In the genomic region with DNA sequence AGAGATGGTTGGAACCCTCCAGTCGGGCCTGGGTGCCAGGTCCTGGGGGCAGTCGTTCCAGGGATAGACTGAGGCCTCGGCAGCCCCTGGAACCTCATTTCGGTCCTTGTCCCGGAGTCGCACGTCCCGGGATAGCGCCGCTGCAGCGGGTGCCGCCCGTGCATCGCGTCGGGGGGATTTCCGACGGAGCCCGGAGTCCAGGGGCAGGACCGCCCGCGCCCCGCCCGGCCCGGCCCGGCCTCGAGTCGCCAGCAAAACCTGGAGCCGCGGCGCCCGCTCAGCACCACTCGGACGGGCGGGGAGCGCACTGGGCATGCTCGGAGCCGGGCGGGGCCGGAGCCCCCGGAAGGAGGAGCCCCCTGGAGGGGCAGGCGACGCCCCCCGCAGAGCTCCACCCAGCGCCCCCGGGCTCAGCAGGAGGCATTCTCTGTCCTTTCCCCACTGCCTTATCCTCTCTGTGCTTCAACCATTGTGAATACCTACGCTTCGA, we compare ENCODE assay signal across 9 cellular contexts. TPM values are rescaled to one million over a fixed set of nuclear protein-coding genes. Genes with fewer than 3 reads are reported as not detected.
A peak's percentile ranks its signal among the peaks of the same experiment; 100 is the strongest.
DNase-seq lines count a peak whose midpoint lies in the region; FAIRE-seq and TF ChIP-seq lines count a peak whose summit lies in the region.
"Had no signal": no experiment of that assay in that cellular context is flagged by ENCODE, and none has a peak within 500 bp of the region (broad histone marks: within the 10 kb centered on the region; RNA-seq: fewer than 3 reads in every experiment).

No MANE protein-coding gene starts in this region.

- H3K9me1 ChIP-seq in keratinocyte (ENCODE audit: control insufficient read depth, extremely low read depth, insufficient read depth, low read length): peaks cover 3% of the 10 kb centered on the region

- in situ Hi-C loops in brain microvascular endothelial cell (cut with HindIII; ENCODE audit: low pct_ligation_motif_present, low sequenced_read_pairs): no loop called here

- H4K20me1 ChIP-seq in keratinocyte (ENCODE audit: control insufficient read depth, extremely low read depth, insufficient read depth, low read length): no peaks in the 10 kb centered on the region

- no peak for TF ChIP-seq CTCF in brain microvascular endothelial cell (IDR thresholded peaks at IDR 0.05; ENCODE audit: low read depth, low read length, missing control alignments)
- no peak for TF ChIP-seq CTCF in keratinocyte (optimal IDR thresholded peaks at IDR 0.05 in 1 of 3, IDR thresholded peaks at IDR 0.05 in 1 of 3, conservative IDR thresholded peaks at IDR 0.05 in 1 of 3; ENCODE audit: extremely low read depth in 1 of 3, insufficient read depth in 2 of 3, low read length in 3 of 3)
- TF ChIP-seq CTCF in tibial artery (IDR thresholded peaks at IDR 0.05): no peak

- H3K36me3 ChIP-seq in brain microvascular endothelial cell (replicated peaks): no peaks in the 10 kb centered on the region
- H3K36me3 ChIP-seq in keratinocyte (ENCODE audit: control insufficient read depth in 2 of 2, extremely low read depth in 1 of 2, insufficient read depth in 2 of 2, low read length in 2 of 2): peaks cover 4 to 12% of the 10 kb centered on the region in 2 experiments
- no peaks in the 10 kb centered on the region for H3K36me3 ChIP-seq in tibial artery

- peaks cover 30% of the 10 kb centered on the region for H3K4me1 ChIP-seq in keratinocyte (ENCODE audit: control insufficient read depth, extremely low read depth, insufficient read depth, low read length)
- H3K4me1 ChIP-seq in tibial artery: peaks cover 0 to 39% (median 28%) of the 10 kb centered on the region in 4 donors

- peak overlapping the region; percentile 36 for H3K4me3 ChIP-seq in brain microvascular endothelial cell (ENCODE audit: low read depth, low read length)
- H3K4me3 ChIP-seq in keratinocyte (ENCODE audit: control insufficient read depth in 2 of 3, extremely low read depth in 1 of 3, insufficient read depth in 2 of 3, low read depth in 1 of 3, low read length in 3 of 3): peak overlapping the region; percentile 12 to 62 (median 28)
- peak overlapping the region; percentile 64 to 65 for H3K4me3 ChIP-seq in tibial artery

- peak overlapping the region; percentile 84 for H2AFZ ChIP-seq in keratinocyte (ENCODE audit: control insufficient read depth, low read length)

- dilution Hi-C loops in keratinocyte (cut with MboI; ENCODE audit: extremely low pct_ligation_motif_present, low sequenced_read_pairs): no loop called here

- peak overlapping the region; percentile 43 for H3K4me2 ChIP-seq in keratinocyte (ENCODE audit: control insufficient read depth, extremely low read depth, insufficient read depth, low read depth, low read length)

- peak overlapping the region; percentile 62 for H3K9ac ChIP-seq in keratinocyte (ENCODE audit: control insufficient read depth, extremely low read depth, insufficient read depth, low read length)

- no peak overlapping the region for H3K27ac ChIP-seq in brain microvascular endothelial cell
- peak overlapping the region; percentile 29 for H3K27ac ChIP-seq in keratinocyte (ENCODE audit: control insufficient read depth, insufficient read depth, low read length)
- H3K27ac ChIP-seq in tibial artery: peak overlapping the region; percentile 65 to 75

- no peaks in the 10 kb centered on the region for H3K9me3 ChIP-seq in keratinocyte (ENCODE audit: control insufficient read depth, low read depth, low read length)
- no peaks in the 10 kb centered on the region for H3K9me3 ChIP-seq in tibial artery

- H3K27me3 ChIP-seq in brain microvascular endothelial cell (replicated peaks) (no peaks in the 10 kb centered on the region), keratinocyte (ENCODE audit: control insufficient read depth, extremely low read depth, insufficient read depth, low read length) (peaks cover 5% of the 10 kb centered on the region), tibial artery (no peaks in the 10 kb centered on the region)

- DNase-seq in HuH-7.5 (ENCODE audit: low spot score) (peak; percentile 86), brain microvascular endothelial cell (no peak), keratinocyte (ENCODE audit: low read depth, low spot score) (no peak), tibial artery (peak; percentile 46 to 82), LoVo (ENCODE audit: low spot score) (no peak), pons (ENCODE audit: low spot score) (no peak), NCI-H1694 treated with DMSO at 0.1 percent for 48 hours (lab: John Stamatoyannopoulos, UW) (no peak)
- no peak for DNase-seq in activated CD4-positive, alpha-beta T cell treated with anti-CD3 and anti-CD28 coated beads, Interleukin-2, amount 50 U/mL, for 1 hour

- H3K79me2 ChIP-seq in keratinocyte (ENCODE audit: control insufficient read depth, insufficient read depth, low read length): peaks cover 30% of the 10 kb centered on the region

- intact Hi-C loops in tibial artery (cut with DNase I; ENCODE audit: low total_unique reads): no loop called here

- FAIRE-seq in keratinocyte (lab: Jason Lieb, UNC): no peak
- FAIRE-seq: endothelial cell of umbilical vein had no signal

RNA-seq across cellular contexts. Expression of a gene that starts 1.6 kb away (rescaled TPM):
- 15.9 to 20.6 TPM (median 19.9 TPM) in 3 replicates for polyA plus RNA-seq in keratinocyte
- 8.3 TPM for polyA plus RNA-seq in keratinocyte (2011; ENCODE audit: low read depth)
- polyA plus RNA-seq in keratinocyte (2011; cell fraction: cytosol; rRNA removed): 15.4 and 21.3 TPM in 2 replicates
- polyA plus RNA-seq in keratinocyte (2011; cell fraction: nucleus; rRNA removed): 34.5 and 35.5 TPM in 2 replicates
- polyA plus RNA-seq in keratinocyte (2012; ENCODE audit: low replicate concordance): 13.4 and 15.9 TPM in 2 replicates
- 24.3 to 36.2 TPM (median 33.0 TPM) in 3 replicates for polyA minus RNA-seq in keratinocyte
- polyA minus RNA-seq in keratinocyte (2011; cell fraction: cytosol; rRNA and poly(A)+ RNA removed): 17.8 TPM
- 23.1 and 35.5 TPM in 2 replicates for polyA minus RNA-seq in keratinocyte (2011; cell fraction: nucleus; rRNA and poly(A)+ RNA removed)

Comparison
In these comparisons a context has a peak if more than half of its experiments do, and no peak if none do; other contexts are left out.
1. DNase-seq: peak in HuH-7.5 (single experiment) and tibial artery (2 of 2); none in brain microvascular endothelial cell (single experiment), keratinocyte (single experiment), LoVo (single experiment), pons (single experiment), activated CD4-positive, alpha-beta T cell treated with anti-CD3 and anti-CD28 coated beads, Interleukin-2, amount 50 U/mL, for 1 hour (single experiment) and NCI-H1694 treated with DMSO at 0.1 percent for 48 hours (single experiment).
2. Peak in every context shown above with its lines, with median percentiles within 50 percentile points of each other: H3K4me3 ChIP-seq.